In the genomic region with DNA sequence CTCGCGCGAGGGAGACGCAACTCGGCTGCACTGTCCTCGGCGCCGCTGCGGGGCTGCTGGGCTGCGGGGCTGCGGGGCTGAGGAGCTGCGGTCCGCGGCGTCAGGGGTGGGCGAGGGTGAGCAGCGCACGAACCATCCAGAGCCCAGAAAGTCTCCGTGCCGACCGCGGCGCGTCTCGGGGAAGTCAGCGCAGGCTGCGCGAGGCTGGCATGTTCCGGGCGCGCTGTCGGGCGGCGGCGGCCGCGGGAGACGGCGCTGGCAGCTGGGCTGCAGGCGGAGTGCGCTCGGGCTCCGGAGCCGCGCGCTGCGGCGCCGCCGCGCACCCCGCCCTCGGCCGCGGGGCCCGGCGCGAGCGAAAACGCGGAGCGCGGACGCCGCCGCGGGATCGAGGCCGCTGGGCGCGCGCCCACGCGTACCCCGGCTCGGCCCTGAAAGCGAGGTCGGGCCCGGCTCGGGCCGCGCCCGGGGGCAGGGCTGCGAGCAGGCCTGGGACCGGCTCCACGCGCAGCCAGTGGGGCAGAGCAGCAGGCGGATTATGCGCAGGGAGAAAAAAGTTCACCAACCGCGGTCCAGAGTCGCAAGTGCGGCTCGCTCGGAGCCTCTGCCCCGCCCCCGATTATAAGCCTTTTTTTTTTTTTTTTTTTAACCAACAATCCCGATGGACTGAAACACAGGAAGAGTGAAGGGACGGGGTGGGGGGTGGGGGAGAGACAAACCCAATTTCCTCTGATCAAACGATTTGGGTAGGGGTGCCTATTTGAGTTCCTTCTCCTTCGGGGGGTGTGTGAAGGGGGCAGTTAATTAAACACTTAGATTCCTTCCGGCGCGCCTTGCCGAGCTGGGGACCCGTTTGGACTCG, we compare ENCODE assay signal across 1 cellular context.
A peak's percentile ranks its signal among the peaks of the same experiment; 100 is the strongest.
TF ChIP-seq lines count a peak whose summit lies in the region.

Gene PRICKLE1 (minus strand): TSS at position 282 of the 859 bp plus-strand sequence. CDS start 117,230 bp downstream, outside the sequence.

TF ChIP-seq in HepG2, 621 proteins besides CTCF, POLR2A, EP300 and RAD21 (continued from another document):
- TF ChIP-seq, protein P1, sequence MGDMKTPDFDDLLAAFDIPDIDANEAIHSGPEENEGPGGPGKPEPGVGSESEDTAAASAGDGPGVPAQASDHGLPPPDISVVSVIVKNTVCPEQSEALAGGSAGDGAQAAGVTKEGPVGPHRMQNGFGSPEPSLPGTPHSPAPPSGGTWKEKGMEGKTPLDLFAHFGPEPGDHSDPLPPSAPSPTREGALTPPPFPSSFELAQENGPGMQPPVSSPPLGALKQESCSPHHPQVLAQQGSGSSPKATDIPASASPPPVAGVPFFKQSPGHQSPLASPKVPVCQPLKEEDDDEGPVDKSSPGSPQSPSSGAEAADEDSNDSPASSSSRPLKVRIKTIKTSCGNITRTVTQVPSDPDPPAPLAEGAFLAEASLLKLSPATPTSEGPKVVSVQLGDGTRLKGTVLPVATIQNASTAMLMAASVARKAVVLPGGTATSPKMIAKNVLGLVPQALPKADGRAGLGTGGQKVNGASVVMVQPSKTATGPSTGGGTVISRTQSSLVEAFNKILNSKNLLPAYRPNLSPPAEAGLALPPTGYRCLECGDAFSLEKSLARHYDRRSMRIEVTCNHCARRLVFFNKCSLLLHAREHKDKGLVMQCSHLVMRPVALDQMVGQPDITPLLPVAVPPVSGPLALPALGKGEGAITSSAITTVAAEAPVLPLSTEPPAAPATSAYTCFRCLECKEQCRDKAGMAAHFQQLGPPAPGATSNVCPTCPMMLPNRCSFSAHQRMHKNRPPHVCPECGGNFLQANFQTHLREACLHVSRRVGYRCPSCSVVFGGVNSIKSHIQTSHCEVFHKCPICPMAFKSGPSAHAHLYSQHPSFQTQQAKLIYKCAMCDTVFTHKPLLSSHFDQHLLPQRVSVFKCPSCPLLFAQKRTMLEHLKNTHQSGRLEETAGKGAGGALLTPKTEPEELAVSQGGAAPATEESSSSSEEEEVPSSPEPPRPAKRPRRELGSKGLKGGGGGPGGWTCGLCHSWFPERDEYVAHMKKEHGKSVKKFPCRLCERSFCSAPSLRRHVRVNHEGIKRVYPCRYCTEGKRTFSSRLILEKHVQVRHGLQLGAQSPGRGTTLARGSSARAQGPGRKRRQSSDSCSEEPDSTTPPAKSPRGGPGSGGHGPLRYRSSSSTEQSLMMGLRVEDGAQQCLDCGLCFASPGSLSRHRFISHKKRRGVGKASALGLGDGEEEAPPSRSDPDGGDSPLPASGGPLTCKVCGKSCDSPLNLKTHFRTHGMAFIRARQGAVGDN (CRISPR knock-in tag; IDR thresholded peaks at IDR 0.05), result peak; percentile 20; the same call in 1 of the 2 replicates
- peak; percentile 20; the same call in 1 of the 2 replicates for TF ChIP-seq GABPB1 (CRISPR knock-in tag; IDR thresholded peaks at IDR 0.05)
- TF ChIP-seq ZNF777 (CRISPR knock-in tag; IDR thresholded peaks at IDR 0.05), result peak; percentile 78; the same call in 1 of the 2 replicates
- peak; percentile 47 for TF ChIP-seq HNRNPLL (IDR thresholded peaks at IDR 0.05; ENCODE audit: low read depth, low read length, poor library complexity, severe bottlenecking)
- TF ChIP-seq CHD2 (IDR thresholded peaks at IDR 0.05; ENCODE audit: low read depth, low read length), result no peak
- TF ChIP-seq ZBTB3 (CRISPR knock-in tag; IDR thresholded peaks at IDR 0.05; ENCODE audit: borderline replicate concordance, low read depth), result no peak
- no peak for TF ChIP-seq TMF1 (CRISPR knock-in tag; IDR thresholded peaks at IDR 0.05; ENCODE audit: low read depth)
- TF ChIP-seq, protein P2, sequence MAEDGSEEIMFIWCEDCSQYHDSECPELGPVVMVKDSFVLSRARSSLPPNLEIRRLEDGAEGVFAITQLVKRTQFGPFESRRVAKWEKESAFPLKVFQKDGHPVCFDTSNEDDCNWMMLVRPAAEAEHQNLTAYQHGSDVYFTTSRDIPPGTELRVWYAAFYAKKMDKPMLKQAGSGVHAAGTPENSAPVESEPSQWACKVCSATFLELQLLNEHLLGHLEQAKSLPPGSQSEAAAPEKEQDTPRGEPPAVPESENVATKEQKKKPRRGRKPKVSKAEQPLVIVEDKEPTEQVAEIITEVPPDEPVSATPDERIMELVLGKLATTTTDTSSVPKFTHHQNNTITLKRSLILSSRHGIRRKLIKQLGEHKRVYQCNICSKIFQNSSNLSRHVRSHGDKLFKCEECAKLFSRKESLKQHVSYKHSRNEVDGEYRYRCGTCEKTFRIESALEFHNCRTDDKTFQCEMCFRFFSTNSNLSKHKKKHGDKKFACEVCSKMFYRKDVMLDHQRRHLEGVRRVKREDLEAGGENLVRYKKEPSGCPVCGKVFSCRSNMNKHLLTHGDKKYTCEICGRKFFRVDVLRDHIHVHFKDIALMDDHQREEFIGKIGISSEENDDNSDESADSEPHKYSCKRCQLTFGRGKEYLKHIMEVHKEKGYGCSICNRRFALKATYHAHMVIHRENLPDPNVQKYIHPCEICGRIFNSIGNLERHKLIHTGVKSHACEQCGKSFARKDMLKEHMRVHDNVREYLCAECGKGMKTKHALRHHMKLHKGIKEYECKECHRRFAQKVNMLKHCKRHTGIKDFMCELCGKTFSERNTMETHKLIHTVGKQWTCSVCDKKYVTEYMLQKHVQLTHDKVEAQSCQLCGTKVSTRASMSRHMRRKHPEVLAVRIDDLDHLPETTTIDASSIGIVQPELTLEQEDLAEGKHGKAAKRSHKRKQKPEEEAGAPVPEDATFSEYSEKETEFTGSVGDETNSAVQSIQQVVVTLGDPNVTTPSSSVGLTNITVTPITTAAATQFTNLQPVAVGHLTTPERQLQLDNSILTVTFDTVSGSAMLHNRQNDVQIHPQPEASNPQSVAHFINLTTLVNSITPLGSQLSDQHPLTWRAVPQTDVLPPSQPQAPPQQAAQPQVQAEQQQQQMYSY (CRISPR knock-in tag; IDR thresholded peaks at IDR 0.05), result peak; percentile 95
- 0 out of 2 replicates have a peak, but pooled peaks have one; percentile 8 for TF ChIP-seq RNF2 (conservative IDR thresholded peaks at IDR 0.05; ENCODE audit: low read depth)
- TF ChIP-seq RBM39 (IDR thresholded peaks at IDR 0.05; ENCODE audit: low read depth, low read length, poor library complexity, severe bottlenecking), result no peak
- peak; percentile 32; the same call in 1 of the 2 replicates for TF ChIP-seq ZSCAN29 (CRISPR knock-in tag; conservative IDR thresholded peaks at IDR 0.05)
